Comparison of ENCODE assay signal across 11 cellular contexts in genomic region chr18:44789704-44790103, GRCh38.
DNase-seq lines count a peak whose midpoint lies in the region; ATAC-seq and TF ChIP-seq lines count a peak whose summit lies in the region.
"Had no signal": no experiment of that assay in that cellular context is flagged by ENCODE, and none has a peak within 500 bp of the region (broad histone marks: within the 10 kb centered on the region; RNA-seq: fewer than 3 reads in every experiment).

No MANE protein-coding gene starts in this region.

- CTCF ChIA-PET in RWPE1 (lab: Yijun Ruan, JAX), result no interaction called here

- peaks cover 0 to 3% (median 0%) of the 10 kb centered on the region in 5 donors for H3K27me3 Mint-ChIP-seq in naive thymus-derived CD8-positive, alpha-beta T cell
- H3K27me3 Mint-ChIP-seq: central memory CD8-positive, alpha-beta T cell had no signal

- no peak overlapping the region for H3K4me3 ChIP-seq in epithelial cell of proximal tubule (ENCODE audit: low read depth, low read length)
- H3K4me3 ChIP-seq in lower lobe of right lung, result no peak overlapping the region
- H3K4me3 ChIP-seq in transverse colon, result no peak overlapping the region

- H3K27ac ChIP-seq in RWPE1 (no peak overlapping the region), lower lobe of right lung (peak overlapping the region; percentile 4), transverse colon (peak overlapping the region; percentile 62 to 84 (median 80))

- intact Hi-C loops in lower lobe of right lung (cut with DNase I), result no loop called here
- intact Hi-C loops in transverse colon (cut with DNase I; ENCODE audit: low total_unique reads), result no loop called here

- no peaks in the 10 kb centered on the region for H3K36me3 Mint-ChIP-seq in naive thymus-derived CD8-positive, alpha-beta T cell

- no peak overlapping the region for H3K27ac Mint-ChIP-seq in naive thymus-derived CD8-positive, alpha-beta T cell

- WGBS in transverse colon (ENCODE audit: low coverage in 1 of 2), 2 donors, result 27 to 50% methylated on average over 2 to 4 of the region's 4 CpGs

- POLR2A ChIA-PET in RWPE1 (lab: Yijun Ruan, JAX; ENCODE audit: low non-redundant PET), result no interaction called here
- POLR2A ChIA-PET in naive thymus-derived CD8-positive, alpha-beta T cell (lab: Charles Lee), result no interaction called here

- in situ Hi-C loops in transverse colon (cut with MboI; ENCODE audit: low pct_ligation_motif_present in 1 of 4, low pct_unique_long_range_greater_than_20kb in 1 of 4, low sequenced_read_pairs in 3 of 4), result loop anchor here in 1 of 4 donors (10.0 kb wide), 1 partner anchor 55 kb away; no protein-coding TSS in a partner anchor

- H3K27me3 ChIP-seq in lower lobe of right lung (ENCODE audit: low read depth) (no peaks in the 10 kb centered on the region), transverse colon (no peaks in the 10 kb centered on the region)

- DNase-seq in RWPE1 (ENCODE audit: low spot score) (peak; percentile 6), epithelial cell of proximal tubule (ENCODE audit: low read depth) (peak; percentile 18), lower lobe of right lung (no peak), transverse colon (no peak), erythroblast (lab: John Stamatoyannopoulos, UW) (no peak)
- no peak for DNase-seq in activated CD8-positive, alpha-beta memory T cell treated with anti-CD3 and anti-CD28 coated beads, Interleukin-2, amount 50 U/mL, for 4 hours
- no peak for DNase-seq in naive thymus-derived CD8-positive, alpha-beta T cell
- DNase-seq: GDM1; stimulated activated CD4-positive, alpha-beta T cell treated with anti-CD3 and anti-CD28 coated beads, Interleukin-4, amount 100 ng/mL, for 24 hours had no signal

- no peaks in the 10 kb centered on the region for H3K36me3 ChIP-seq in lower lobe of right lung
- H3K36me3 ChIP-seq in transverse colon, result no peaks in the 10 kb centered on the region

- ATAC-seq in lower lobe of right lung (no peak), HG03439 (IDR thresholded peaks at IDR 0.05; ENCODE audit: unreplicated experiment) (no peak)
- no peak for ATAC-seq in naive thymus-derived CD8-positive, alpha-beta T cell

- no peaks in the 10 kb centered on the region for H3K9me3 Mint-ChIP-seq in naive thymus-derived CD8-positive, alpha-beta T cell
- H3K9me3 Mint-ChIP-seq: central memory CD8-positive, alpha-beta T cell had no signal

- H3K9me3 ChIP-seq in lower lobe of right lung (no peaks in the 10 kb centered on the region), transverse colon (no peaks in the 10 kb centered on the region)

- TF ChIP-seq EP300 in transverse colon (IDR thresholded peaks at IDR 0.05; ENCODE audit: low read depth), result no peak

- H3K4me1 Mint-ChIP-seq in naive thymus-derived CD8-positive, alpha-beta T cell, result peaks cover 0 to 15% (median 0%) of the 10 kb centered on the region in 4 donors
- H3K4me1 Mint-ChIP-seq: central memory CD8-positive, alpha-beta T cell had no signal

- TF ChIP-seq POLR2A in transverse colon (IDR thresholded peaks at IDR 0.05) (no peak), erythroblast (IDR thresholded peaks at IDR 0.05; ENCODE audit: low read length) (no peak)

- H3K4me3 Mint-ChIP-seq in naive thymus-derived CD8-positive, alpha-beta T cell, result no peak overlapping the region
- H3K4me3 Mint-ChIP-seq: central memory CD8-positive, alpha-beta T cell had no signal

- H3K4me1 ChIP-seq in lower lobe of right lung (peaks cover 38% of the 10 kb centered on the region), transverse colon (peaks cover 9 to 61% (median 31%) of the 10 kb centered on the region in 4 donors)

- TF ChIP-seq CTCF in RWPE1 (conservative IDR thresholded peaks at IDR 0.05; ENCODE audit: low read depth) (no peak), epithelial cell of proximal tubule (conservative IDR thresholded peaks at IDR 0.05; ENCODE audit: low read depth, low read length) (no peak), lower lobe of right lung (IDR thresholded peaks at IDR 0.05) (no peak), transverse colon (IDR thresholded peaks at IDR 0.05) (no peak)

Comparison
In these comparisons a context has a peak if more than half of its experiments do, and no peak if none do; other contexts are left out.
1. DNase-seq: peak in RWPE1 (single experiment) and epithelial cell of proximal tubule (single experiment); none in lower lobe of right lung (single experiment), transverse colon (single experiment), erythroblast (0 of 2), activated CD8-positive, alpha-beta memory T cell treated with anti-CD3 and anti-CD28 coated beads, Interleukin-2, amount 50 U/mL, for 4 hours (single experiment) and naive thymus-derived CD8-positive, alpha-beta T cell (0 of 10).